ENCODE assay signal across 21 cellular contexts in the genomic region with DNA sequence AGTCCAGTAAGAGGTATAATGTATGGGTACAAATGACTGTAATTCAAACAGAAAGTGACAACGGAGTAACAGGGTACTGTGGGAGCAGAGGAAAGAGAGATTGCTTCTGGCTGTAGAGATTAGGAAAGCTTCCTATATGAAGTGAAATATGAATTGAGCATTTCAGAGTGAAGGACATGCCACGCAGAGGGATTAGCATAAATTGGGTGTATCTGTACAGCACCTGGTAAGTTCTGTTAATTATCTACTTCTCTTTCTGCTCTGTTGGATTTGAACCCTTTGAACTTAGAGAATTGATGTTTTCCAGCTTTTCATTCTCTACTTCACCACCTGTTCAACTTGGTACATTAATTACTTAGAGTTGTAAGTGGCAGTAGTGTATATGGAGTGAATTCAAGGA. TPM values are rescaled to one million over a fixed set of nuclear protein-coding genes. Genes with fewer than 3 reads are reported as not detected.
DNase-seq lines count a peak whose midpoint lies in the region; ATAC-seq and TF ChIP-seq lines count a peak whose summit lies in the region.
"Had no signal": no experiment of that assay in that cellular context is flagged by ENCODE, and none has a peak within 500 bp of the region (broad histone marks: within the 10 kb centered on the region; RNA-seq: fewer than 3 reads in every experiment).

No MANE protein-coding gene starts in this region.

- TF ChIP-seq CTCF in epithelial cell of proximal tubule (conservative IDR thresholded peaks at IDR 0.05; ENCODE audit: low read depth, low read length): no peak
- no peak for TF ChIP-seq CTCF in smooth muscle cell (IDR thresholded peaks at IDR 0.05; ENCODE audit: borderline replicate concordance, insufficient read depth, poor library complexity, severe bottlenecking)

- peak overlapping the region; percentile 30 for H3K4me3 ChIP-seq in epithelial cell of proximal tubule (ENCODE audit: low read depth, low read length)
- no peak overlapping the region for H3K4me3 ChIP-seq in smooth muscle cell
- H3K4me3 ChIP-seq: breast epithelium, MG63, thyroid gland had no signal

- no peaks in the 10 kb centered on the region for H3K9me3 ChIP-seq in smooth muscle cell (replicated peaks; ENCODE audit: low read depth)
- H3K9me3 ChIP-seq: breast epithelium, MG63, thyroid gland had no signal

- H3K36me3 ChIP-seq in smooth muscle cell (ENCODE audit: low read depth): no peaks in the 10 kb centered on the region
- H3K36me3 ChIP-seq: breast epithelium, MG63, thyroid gland had no signal

- H3K27me3 ChIP-seq in smooth muscle cell (ENCODE audit: low read depth): no peaks in the 10 kb centered on the region
- H3K27me3 ChIP-seq: breast epithelium, MG63, thyroid gland had no signal

- peak; percentile 59 for ATAC-seq in GM18909 (IDR thresholded peaks at IDR 0.05; ENCODE audit: poor library complexity, unreplicated experiment)
- ATAC-seq in HG03159 (IDR thresholded peaks at IDR 0.05; ENCODE audit: unreplicated experiment): peak; percentile 49
- ATAC-seq: HepG2, PC-3 had no signal

- H3F3A ChIP-seq in smooth muscle cell (ENCODE audit: low read depth): peaks cover 12% of the 10 kb centered on the region

- H2AFZ ChIP-seq in smooth muscle cell (ENCODE audit: low read depth): no peak overlapping the region

- WGBS in smooth muscle cell (ENCODE audit: low lambda C conversion rate): 93% methylated on average over 2 of the region's 2 CpGs

- H3K79me2 ChIP-seq in smooth muscle cell (ENCODE audit: low read depth): peaks cover 100% of the 10 kb centered on the region

- H4K20me1 ChIP-seq in smooth muscle cell (ENCODE audit: low read depth): peaks cover 99% of the 10 kb centered on the region

- DNase-seq in epithelial cell of proximal tubule (ENCODE audit: low read depth) (no peak), smooth muscle cell (lab: John Stamatoyannopoulos, UW; ENCODE audit: unreplicated experiment) (no peak), activated gamma-delta T cell (lab: John Stamatoyannopoulos, UW) (no peak)
- DNase-seq in stimulated activated CD4-positive, alpha-beta T cell treated with anti-CD3 and anti-CD28 coated beads, Interleukin-12 subunit alpha, Interleukin-12 subunit beta, amount 100 ng/mL, for 4 hours: no peak
- DNase-seq in activated CD8-positive, alpha-beta memory T cell treated with anti-CD3 and anti-CD28 coated beads, Interleukin-2, amount 50 U/mL, for 4 hours: no peak
- DNase-seq: activated CD4-positive, alpha-beta T cell treated with anti-CD3 and anti-CD28 coated beads, Interleukin-2, amount 10 ng/mL, durations not matched to agents 7 days and 5 days; activated naive CD8-positive, alpha-beta T cell treated with anti-CD3 and anti-CD28 coated beads, Interleukin-2, amount 10 ng/mL, durations not matched to agents 7 days and 5 days; activated T-cell treated with anti-CD3 and anti-CD28 coated beads for 4 hours; effector CD4-positive, alpha-beta T cell; islet precursor cell; MG63; midbrain; NCI-H2029 treated with DMSO at 0.1 percent for 48 hours; NCI-H510A; occipital lobe; PC-3; thyroid gland had no signal

- peak overlapping the region; percentile 42 for H3K4me2 ChIP-seq in smooth muscle cell

- no peak overlapping the region for H3K9ac ChIP-seq in smooth muscle cell (ENCODE audit: low read depth)

- H3K27ac ChIP-seq in smooth muscle cell (ENCODE audit: low read depth): peak overlapping the region; percentile 10
- H3K27ac ChIP-seq: breast epithelium, thyroid gland had no signal

- peaks cover 3% of the 10 kb centered on the region for H3K4me1 ChIP-seq in smooth muscle cell (ENCODE audit: low read depth)
- H3K4me1 ChIP-seq: breast epithelium, thyroid gland had no signal

RNA-seq across cellular contexts. Expression of a gene that starts 8.8 kb away (rescaled TPM):
- 9.7 and 14.9 TPM in 2 replicates for total RNA-seq in epithelial cell of proximal tubule
- 178 and 190 TPM in 2 replicates for total RNA-seq in smooth muscle cell
- 57.8 and 82.7 TPM in 2 replicates for polyA plus RNA-seq in smooth muscle cell

Comparison
In these comparisons a context has a peak if more than half of its experiments do, and no peak if none do; other contexts are left out.
1. RNA of a gene that starts 8.8 kb away (total RNA-seq): 178 to 190 TPM in smooth muscle cell; 9.7 to 14.9 TPM in epithelial cell of proximal tubule; every median in the first group is over 10 times any median in the second.